In the genomic region with DNA sequence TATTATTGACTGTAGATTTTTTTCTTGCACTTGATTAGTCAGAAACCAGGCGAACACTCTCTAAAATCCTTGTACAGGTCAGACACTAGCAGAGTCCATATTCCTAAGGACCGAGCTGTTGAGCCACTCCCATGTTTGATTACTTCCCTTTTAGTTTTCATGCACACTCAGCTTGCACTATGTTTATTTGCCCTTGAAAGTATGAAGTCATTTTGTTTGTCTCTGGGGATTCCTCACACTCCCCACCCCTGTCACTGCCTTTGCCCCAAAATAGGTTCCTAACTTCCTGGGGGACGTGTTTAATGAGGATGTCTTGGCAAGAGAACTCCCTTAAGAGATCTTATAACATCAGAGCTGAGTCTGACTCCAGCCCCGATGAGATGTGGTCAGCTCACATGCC, we compare ENCODE assay signal across 23 cellular contexts.
DNase-seq lines count a peak whose midpoint lies in the region; ATAC-seq, FAIRE-seq and TF ChIP-seq lines count a peak whose summit lies in the region.
"Had no signal": no experiment of that assay in that cellular context is flagged by ENCODE, and none has a peak within 500 bp of the region (broad histone marks: within the 10 kb centered on the region; RNA-seq: fewer than 3 reads in every experiment).

No MANE protein-coding gene starts in this region.

- H3K9me2 ChIP-seq in PC-3 (replicated peaks; ENCODE audit: low read length), result no peaks in the 10 kb centered on the region

- H3K27ac ChIP-seq in right lobe of liver (no peak overlapping the region), HepG2 (ENCODE audit: extremely low read length, insufficient read depth, low read length) (no peak overlapping the region), PC-3 (ENCODE audit: low read length) (peak overlapping the region; percentile 22), epithelial cell of prostate (peak overlapping the region; percentile 43), transverse colon (peak overlapping the region; percentile 80 to 88 (median 84))
- no peak overlapping the region for H3K27ac ChIP-seq in effector memory CD4-positive, alpha-beta T cell (ENCODE audit: insufficient read depth, low read length, poor library complexity, severe bottlenecking)
- H3K27ac ChIP-seq: adrenal gland, breast epithelium, dorsolateral prefrontal cortex, KMS-11, WERI-Rb-1 had no signal

- 34% methylated on average over 4 of the region's 4 CpGs for WGBS in right lobe of liver (ENCODE audit: insufficient coverage, low coverage, low lambda C conversion rate, missing lambda C conversion rate)
- WGBS in HepG2 (ENCODE audit: low lambda C conversion rate), result 10% methylated on average over 4 of the region's 4 CpGs
- 25 to 26% methylated on average over 3 to 4 of the region's 4 CpGs for WGBS in transverse colon (ENCODE audit: low coverage in 1 of 2), 2 donors

- peak in 3 of 4 donors; percentile 34 to 56 (median 39) for ATAC-seq in right lobe of liver
- ATAC-seq in HepG2, result no peak
- peak; percentile 75 for ATAC-seq in PC-3
- ATAC-seq in GM21526 (IDR thresholded peaks at IDR 0.05; ENCODE audit: low FRiP score, unreplicated experiment), result no peak
- ATAC-seq: CD8-positive, alpha-beta T cell; stimulated activated memory B cell treated with anti-CD40 and anti-IgM and Interleukin-4, amounts not matched to agents 10 μg/mL and 1 μg/mL and 100 μg/mL, for 72 hours; T-cell had no signal

- H3K4me2 ChIP-seq in HepG2 (ENCODE audit: low read depth, low read length) (no peak overlapping the region), PC-3 (ENCODE audit: low read length) (peak overlapping the region; percentile 54)
- H3K4me2 ChIP-seq: KMS-11 had no signal

- no peaks in the 10 kb centered on the region for H3K9me3 ChIP-seq in right lobe of liver
- H3K9me3 ChIP-seq in HepG2 (ENCODE audit: low read length), result no peaks in the 10 kb centered on the region
- H3K9me3 ChIP-seq in PC-3 (ENCODE audit: low read length), result no peaks in the 10 kb centered on the region
- no peaks in the 10 kb centered on the region for H3K9me3 ChIP-seq in transverse colon
- H3K9me3 ChIP-seq in effector memory CD4-positive, alpha-beta T cell (ENCODE audit: control insufficient read depth, low read length), result no peaks in the 10 kb centered on the region
- H3K9me3 ChIP-seq: adrenal gland, breast epithelium had no signal

- intact Hi-C loops in right lobe of liver (cut with DNase I), result no loop called here
- intact Hi-C loops in HepG2 (cut with micrococcal nuclease; ENCODE audit: unreplicated experiment), result no loop called here
- intact Hi-C loops in PC-3 (cut with micrococcal nuclease), result loop anchor here (1.0 to 5.0 kb wide), 2 partner anchors 78 to 187 kb away; no protein-coding TSS in a partner anchor
- intact Hi-C loops in transverse colon (cut with DNase I; ENCODE audit: low total_unique reads), result no loop called here

- H4K20me1 ChIP-seq in HepG2 (ENCODE audit: insufficient read depth, low read length), result no peaks in the 10 kb centered on the region
- no peaks in the 10 kb centered on the region for H4K20me1 ChIP-seq in PC-3 (ENCODE audit: low read length)

- no peak for FAIRE-seq in HepG2 (lab: Jason Lieb, UNC)

- TF ChIP-seq CTCF in right lobe of liver (IDR thresholded peaks at IDR 0.05) (no peak), HepG2 (CRISPR knock-in tag; IDR thresholded peaks at IDR 0.05) (no peak), PC-3 (conservative IDR thresholded peaks at IDR 0.05; ENCODE audit: low read depth, low read length) (no peak), transverse colon (IDR thresholded peaks at IDR 0.05) (no peak)

- H3K9ac ChIP-seq in HepG2 (ENCODE audit: insufficient read depth, low read depth, low read length), result no peak overlapping the region
- no peak overlapping the region for H3K9ac ChIP-seq in PC-3 (ENCODE audit: low read length)
- H3K9ac ChIP-seq: KMS-11 had no signal

- BruUV-seq in HepG2 (replicated peaks; lab: Mats Ljungman, UMichigan) (no TSS peak), PC-3 (replicated peaks; lab: Mats Ljungman, UMichigan) (no TSS peak)

- H3K4me1 ChIP-seq in right lobe of liver (peaks cover 0 to 8% (median 4%) of the 10 kb centered on the region in 4 donors), HepG2 (ENCODE audit: insufficient read depth, low read length) (0 out of 2 replicates have a peak, but pooled peaks cover 2% of the 10 kb centered on the region), PC-3 (ENCODE audit: insufficient read depth, low read length) (peaks cover 32% of the 10 kb centered on the region), transverse colon (peaks cover 0 to 50% (median 16%) of the 10 kb centered on the region in 4 donors)
- no peaks in the 10 kb centered on the region for H3K4me1 ChIP-seq in effector memory CD4-positive, alpha-beta T cell (ENCODE audit: control insufficient read depth, insufficient read depth, low read length, poor library complexity, severe bottlenecking)
- H3K4me1 ChIP-seq: breast epithelium had no signal

- H3K27me3 ChIP-seq in right lobe of liver (no peaks in the 10 kb centered on the region), HepG2 (ENCODE audit: control insufficient read depth in 1 of 2, insufficient read depth in 2 of 2, low read length in 2 of 2) (peaks cover 0 to 2% of the 10 kb centered on the region in 2 experiments; a peak in 2 of 5 replicates), PC-3 (ENCODE audit: low read length) (no peaks in the 10 kb centered on the region), transverse colon (no peaks in the 10 kb centered on the region)
- no peaks in the 10 kb centered on the region for H3K27me3 ChIP-seq in effector memory CD4-positive, alpha-beta T cell (replicated peaks; ENCODE audit: control insufficient read depth, insufficient read depth, low read length, poor library complexity, severe bottlenecking)
- H3K27me3 ChIP-seq: adrenal gland, breast epithelium had no signal

- in situ Hi-C loops in HepG2 (cut with HindIII; ENCODE audit: extremely low pct_ligation_motif_present, low pct_unique_long_range_greater_than_20kb), result no loop called here
- in situ Hi-C loops in transverse colon (cut with MboI; ENCODE audit: low pct_ligation_motif_present in 1 of 4, low pct_unique_long_range_greater_than_20kb in 1 of 4, low sequenced_read_pairs in 3 of 4), result no loop called here

- H3K36me3 ChIP-seq in right lobe of liver (no peaks in the 10 kb centered on the region), HepG2 (replicated peaks in 1 of 2; ENCODE audit: control insufficient read depth in 1 of 2, insufficient read depth in 2 of 2, low read length in 2 of 2) (no peaks in the 10 kb centered on the region), PC-3 (ENCODE audit: low read depth, low read length) (no peaks in the 10 kb centered on the region), transverse colon (no peaks in the 10 kb centered on the region)
- no peaks in the 10 kb centered on the region for H3K36me3 ChIP-seq in effector memory CD4-positive, alpha-beta T cell (ENCODE audit: control insufficient read depth, insufficient read depth, low read length)
- H3K36me3 ChIP-seq: adrenal gland, WERI-Rb-1 had no signal

- H3K79me2 ChIP-seq in HepG2 (ENCODE audit: insufficient read depth, low read length) (no peaks in the 10 kb centered on the region), PC-3 (ENCODE audit: low read length) (no peaks in the 10 kb centered on the region)

- no peak for DNase-seq in right lobe of liver
- no peak for DNase-seq in HepG2 (ENCODE audit: low spot score)
- DNase-seq in PC-3, result peak; percentile 53
- DNase-seq in epithelial cell of prostate (ENCODE audit: low read depth, low spot score), result no peak
- DNase-seq in transverse colon, result peak; percentile 27
- DNase-seq in NCI-H2196 (lab: John Stamatoyannopoulos, UW; ENCODE audit: unreplicated experiment), result no peak
- DNase-seq in effector memory CD4-positive, alpha-beta T cell, result no peak
- DNase-seq: activated effector memory CD4-positive, alpha-beta T cell treated with anti-CD3 and anti-CD28 coated beads, Interleukin-2, amount 50 U/mL, for 16 hours; adrenal gland; CD8-positive, alpha-beta T cell; dorsolateral prefrontal cortex; HCEC 1CT; NCI-H1105 treated with DMSO at 0.1 percent for 48 hours; NCI-H2081 treated with DMSO at 0.1 percent for 48 hours; NCI-H524 treated with DMSO at 0.1 percent for 48 hours; SHP77 treated with DMSO at 0.1 percent for 48 hours; stimulated activated CD4-positive, alpha-beta T cell treated with anti-CD3 and anti-CD28 coated beads, Interleukin-1b, Interleukin-23, amount 100 ng/mL, for 48 hours; T-cell; WERI-Rb-1 had no signal

- POLR2A ChIA-PET in HepG2 (lab: Yijun Ruan, JAX) (no interaction called here), PC-3 (lab: Charles Lee; ENCODE audit: unreplicated experiment) (no interaction called here)

- no peak overlapping the region for H2AFZ ChIP-seq in HepG2 (ENCODE audit: low read length)
- 0 out of 2 replicates have a peak overlapping the region, but pooled peaks have one; percentile 24 for H2AFZ ChIP-seq in PC-3 (ENCODE audit: low read length)

- no peak for TF ChIP-seq RAD21 in HepG2 (CRISPR knock-in tag; IDR thresholded peaks at IDR 0.05)

- H3K4me3 ChIP-seq in right lobe of liver (no peak overlapping the region), HepG2 (replicated peaks in 1 of 3; ENCODE audit: insufficient read depth in 1 of 3, low read depth in 2 of 3, low read length in 3 of 3) (no peak overlapping the region), PC-3 (ENCODE audit: low read length) (no peak overlapping the region), transverse colon (no peak overlapping the region)
- H3K4me3 ChIP-seq in effector memory CD4-positive, alpha-beta T cell (ENCODE audit: insufficient read depth, low read depth, low read length, poor library complexity, severe bottlenecking), result no peak overlapping the region
- H3K4me3 ChIP-seq: adrenal gland, breast epithelium, dorsolateral prefrontal cortex had no signal

- no peaks in the 10 kb centered on the region for H3F3A ChIP-seq in PC-3 (ENCODE audit: low read length, unreplicated experiment)

- CTCF ChIA-PET in HepG2 (lab: Yijun Ruan, JAX; ENCODE audit: low intra/inter-chr PET ratio, low total read pairs) (no interaction called here), PC-3 (lab: Charles Lee) (interaction anchor here (0.6 to 1.0 kb wide), 3 partner anchors 163 to 229 kb away, joined by 3 to 4 read pairs (median 4); no protein-coding TSS in a partner anchor)

- TF ChIP-seq EP300 in HepG2 (IDR thresholded peaks at IDR 0.05; ENCODE audit: low read depth in 2 of 2, low read length in 2 of 2), result no peak
- TF ChIP-seq EP300 in HepG2 (CRISPR knock-in tag; IDR thresholded peaks at IDR 0.05; ENCODE audit: borderline replicate concordance), result no peak
- no peak for TF ChIP-seq EP300 in transverse colon (IDR thresholded peaks at IDR 0.05; ENCODE audit: low read depth)

- TF ChIP-seq POLR2A in right lobe of liver (IDR thresholded peaks at IDR 0.05), result no peak
- TF ChIP-seq POLR2A in HepG2 (IDR thresholded peaks at IDR 0.05; ENCODE audit: insufficient read depth in 1 of 2, low read depth in 2 of 2, low read length in 2 of 2), result no peak
- no peak for TF ChIP-seq POLR2A in transverse colon (IDR thresholded peaks at IDR 0.05)

Comparison
In these comparisons a context has a peak if more than half of its experiments do, and no peak if none do; other contexts are left out.
1. ATAC-seq: peak in right lobe of liver (3 of 4) and PC-3 (single experiment); none in HepG2 (single experiment) and GM21526 (single experiment).
2. DNase-seq: peak in PC-3 (single experiment) and transverse colon (single experiment); none in right lobe of liver (0 of 3), HepG2 (single experiment), epithelial cell of prostate (single experiment), NCI-H2196 (single experiment) and effector memory CD4-positive, alpha-beta T cell (0 of 3).
3. H3K27ac ChIP-seq: peak in PC-3 (single experiment), epithelial cell of prostate (single experiment) and transverse colon (4 of 4); none in right lobe of liver (0 of 3), HepG2 (single experiment) and effector memory CD4-positive, alpha-beta T cell (single experiment).